In the genomic region with DNA sequence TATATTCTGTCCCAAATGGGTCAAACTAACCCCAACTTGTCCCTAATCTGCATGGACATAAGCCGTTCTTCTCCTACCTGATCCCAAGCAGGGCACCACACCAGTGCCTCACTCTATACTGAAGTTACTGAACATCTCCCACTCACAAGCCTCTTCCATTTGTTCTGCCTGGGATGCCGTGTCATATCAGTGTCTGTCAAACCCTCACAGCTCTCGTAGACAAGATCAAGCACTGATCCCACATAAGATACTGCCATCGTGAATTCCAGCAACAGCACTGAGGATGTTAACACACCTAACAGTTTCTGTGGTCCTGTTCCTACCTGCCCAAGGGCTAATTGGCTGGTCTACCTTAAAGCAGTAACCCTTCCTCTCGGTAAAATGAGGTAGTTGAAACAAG, we compare ENCODE assay signal across 14 cellular contexts.
DNase-seq lines count a peak whose midpoint lies in the region; ATAC-seq and TF ChIP-seq lines count a peak whose summit lies in the region.
"Had no signal": no experiment of that assay in that cellular context is flagged by ENCODE, and none has a peak within 500 bp of the region (broad histone marks: within the 10 kb centered on the region; RNA-seq: fewer than 3 reads in every experiment).

No MANE protein-coding gene starts in this region.

- peak overlapping the region; percentile 61 to 94 (median 76) for H3K27ac ChIP-seq in heart right ventricle
- H3K27ac ChIP-seq in duodenal mucosa (ENCODE audit: low read depth, low read length) = peak overlapping the region; percentile 13
- peak overlapping the region in 3 of 4 donors; percentile 46 to 72 (median 53) for H3K27ac ChIP-seq in gastrocnemius medialis
- H3K27ac ChIP-seq: BLaER1 treated with 17β-estradiol and CSF1 and Interleukin-3, amounts not matched to agents 10 nM and 100 nM had no signal

- no peak for TF ChIP-seq POLR2A in gastrocnemius medialis (IDR thresholded peaks at IDR 0.05)

- DNase-seq in heart right ventricle = no peak
- DNase-seq in left cardiac atrium = no peak
- DNase-seq in gastrocnemius medialis = no peak
- no peak for DNase-seq in G401 (ENCODE audit: low spot score)
- DNase-seq in GDM1 (lab: John Stamatoyannopoulos, UW) = no peak
- DNase-seq: ACHN; CD4-positive, CD25-positive, alpha-beta regulatory T cell; DMS53; HCEC 1CT; HFFc6 had no signal

- WGBS in heart right ventricle, 2 donors = 90 to 94% methylated on average over 5 of the region's 5 CpGs

- no peak overlapping the region for H3K4me3 ChIP-seq in heart right ventricle
- H3K4me3 ChIP-seq in duodenal mucosa (ENCODE audit: low read depth in 1 of 2, low read length in 2 of 2) = no peak overlapping the region
- no peak overlapping the region for H3K4me3 ChIP-seq in gastrocnemius medialis
- H3K4me3 ChIP-seq: BLaER1 treated with 17β-estradiol and CSF1 and Interleukin-3, amounts not matched to agents 10 nM and 100 nM; GM12878 had no signal

- intact Hi-C loops in heart right ventricle (cut with DNase I) (loop anchor here in 5 of 10 donors (5.0 to 10.0 kb wide), 5 partner anchors 40 to 163 kb away; a partner anchor contains a TSS), left cardiac atrium (cut with DNase I) (loop anchor here in 1 of 2 donors (5.0 kb wide), 1 partner anchor 45 kb away; no protein-coding TSS in a partner anchor), gastrocnemius medialis (cut with DNase I; ENCODE audit: low total_unique reads) (no loop called here)

- H3K36me3 ChIP-seq in heart right ventricle (no peaks in the 10 kb centered on the region), duodenal mucosa (ENCODE audit: control insufficient read depth in 1 of 2, insufficient read depth in 2 of 2, low read length in 2 of 2) (no peaks in the 10 kb centered on the region), gastrocnemius medialis (no peaks in the 10 kb centered on the region)

- peaks cover 4 to 54% (median 17%) of the 10 kb centered on the region in 9 donors for H3K4me1 ChIP-seq in heart right ventricle
- no peaks in the 10 kb centered on the region for H3K4me1 ChIP-seq in duodenal mucosa (ENCODE audit: control insufficient read depth in 1 of 2, insufficient read depth in 2 of 2, low read length in 2 of 2)
- H3K4me1 ChIP-seq in gastrocnemius medialis = peaks cover 5 to 17% of the 10 kb centered on the region in 2 donors
- H3K4me1 ChIP-seq: BLaER1 treated with 17β-estradiol and CSF1 and Interleukin-3, amounts not matched to agents 10 nM and 100 nM had no signal

- in situ Hi-C loops in gastrocnemius medialis (cut with MboI; ENCODE audit: low sequenced_read_pairs in 4 of 4) = no loop called here
- in situ Hi-C loops in G401 (cut with HindIII; ENCODE audit: low sequenced_read_pairs) = no loop called here

- TF ChIP-seq CTCF in heart right ventricle (IDR thresholded peaks at IDR 0.05) = no peak
- no peak for TF ChIP-seq CTCF in gastrocnemius medialis (IDR thresholded peaks at IDR 0.05 in 4 of 5, conservative IDR thresholded peaks at IDR 0.05 in 1 of 5)

- no peak overlapping the region for H3K9ac ChIP-seq in duodenal mucosa (ENCODE audit: low read depth in 1 of 2, low read length in 2 of 2)
- H3K9ac ChIP-seq: BLaER1 treated with 17β-estradiol and CSF1 and Interleukin-3, amounts not matched to agents 10 nM and 100 nM had no signal

- H3K27me3 ChIP-seq in heart right ventricle = no peaks in the 10 kb centered on the region
- H3K27me3 ChIP-seq in duodenal mucosa (ENCODE audit: control insufficient read depth in 1 of 2, insufficient read depth in 2 of 2, low read length in 2 of 2) = no peaks in the 10 kb centered on the region
- H3K27me3 ChIP-seq in gastrocnemius medialis = no peaks in the 10 kb centered on the region
- H3K27me3 ChIP-seq: BLaER1 treated with 17β-estradiol and CSF1 and Interleukin-3, amounts not matched to agents 10 nM and 100 nM had no signal

- H3K9me3 ChIP-seq in heart right ventricle = no peaks in the 10 kb centered on the region
- H3K9me3 ChIP-seq in duodenal mucosa (ENCODE audit: control insufficient read depth in 1 of 2, low read length in 2 of 2) = no peaks in the 10 kb centered on the region
- H3K9me3 ChIP-seq in gastrocnemius medialis = no peaks in the 10 kb centered on the region

- ATAC-seq in heart right ventricle (no peak), left cardiac atrium (no peak), gastrocnemius medialis (no peak), HG02870 (IDR thresholded peaks at IDR 0.05; ENCODE audit: unreplicated experiment) (no peak)
- ATAC-seq: GM12878 had no signal

Comparison
In these comparisons a context has a peak if more than half of its experiments do, and no peak if none do; other contexts are left out.
1. H3K27ac ChIP-seq: peak in every context shown above with its lines; median percentile 76 in heart right ventricle; 53 in gastrocnemius medialis; 13 in duodenal mucosa.